In genomic region chr5:80254767-80255424, GRCh38 we compare ENCODE assay signal across 8 cellular contexts. TPM values are rescaled to one million over a fixed set of nuclear protein-coding genes. Genes with fewer than 3 reads are reported as not detected.
DNase-seq lines count a peak whose midpoint lies in the region; ATAC-seq lines count a peak whose summit lies in the region.

No MANE protein-coding gene starts in this region.

- peak overlapping the region; percentile 87 for H3K4me3 Mint-ChIP-seq in activated naive CD8-positive, alpha-beta T cell treated with anti-CD3 and anti-CD28 coated beads, Interleukin-2, amount 10 ng/mL, durations not matched to agents 7 days and 5 days

- H3K4me1 Mint-ChIP-seq in activated naive CD8-positive, alpha-beta T cell treated with anti-CD3 and anti-CD28 coated beads, Interleukin-2, amount 10 ng/mL, durations not matched to agents 7 days and 5 days = peaks cover 37% of the 10 kb centered on the region

- intact Hi-C loops in cardiac septum (cut with DNase I) = loop anchor here (5.0 kb wide), 3 partner anchors 113 to 163 kb away; partner anchors contain the start of gene ZFYVE16

- peak; percentile 48 for DNase-seq in KBM-7
- DNase-seq in activated naive CD8-positive, alpha-beta T cell treated with anti-CD3 and anti-CD28 coated beads, Interleukin-2, amount 10 ng/mL, durations not matched to agents 7 days and 5 days = no peak
- peak; percentile 77 for DNase-seq in cardiac septum (ENCODE audit: low spot score)
- DNase-seq in pons (ENCODE audit: low spot score) = peak; percentile 63
- no peak for DNase-seq in LoVo (ENCODE audit: low spot score)

- in situ Hi-C loops in KBM-7 (cut with MboI; ENCODE audit: low pct_unique_long_range_greater_than_20kb, low sequenced_read_pairs) = loop anchor here (25.0 kb wide), 1 partner anchor 143 kb away; no protein-coding TSS in a partner anchor

- peak overlapping the region; percentile 94 for H3K27ac Mint-ChIP-seq in activated naive CD8-positive, alpha-beta T cell treated with anti-CD3 and anti-CD28 coated beads, Interleukin-2, amount 10 ng/mL, durations not matched to agents 7 days and 5 days

- POLR2A ChIA-PET in activated naive CD8-positive, alpha-beta T cell treated with anti-CD3 and anti-CD28 coated beads, Interleukin-2, amount 10 ng/mL, durations not matched to agents 7 days and 5 days (lab: Charles Lee) = interaction anchor here (0.5 to 6.9 kb wide), 27 partner anchors 9 to 1960 kb away, joined by 3 to 95 read pairs (median 7); partner anchors contain the start of gene MTX3

- H3K27me3 Mint-ChIP-seq in activated naive CD8-positive, alpha-beta T cell treated with anti-CD3 and anti-CD28 coated beads, Interleukin-2, amount 10 ng/mL, durations not matched to agents 7 days and 5 days = no peaks in the 10 kb centered on the region

- no peaks in the 10 kb centered on the region for H3K9me3 Mint-ChIP-seq in activated naive CD8-positive, alpha-beta T cell treated with anti-CD3 and anti-CD28 coated beads, Interleukin-2, amount 10 ng/mL, durations not matched to agents 7 days and 5 days

- H3K36me3 Mint-ChIP-seq in activated naive CD8-positive, alpha-beta T cell treated with anti-CD3 and anti-CD28 coated beads, Interleukin-2, amount 10 ng/mL, durations not matched to agents 7 days and 5 days = peaks cover 27% of the 10 kb centered on the region

- H3K4me3 ChIP-seq in GM08714 (ENCODE audit: low read length) = peak overlapping the region; percentile 63

- ATAC-seq in activated naive CD8-positive, alpha-beta T cell treated with anti-CD3 and anti-CD28 coated beads, Interleukin-2, amount 10 ng/mL, durations not matched to agents 7 days and 5 days (ENCODE audit: low read depth) = no peak
- ATAC-seq in GM21423 (IDR thresholded peaks at IDR 0.05; ENCODE audit: unreplicated experiment) (no peak), GM19324 (IDR thresholded peaks at IDR 0.05; ENCODE audit: low FRiP score, unreplicated experiment) (no peak)

RNA-seq across cellular contexts. Expression of gene SERINC5, which starts 1.0 kb away (rescaled TPM):
- 10 to 100 TPM; 70.2 to 78.3 TPM for total RNA-seq in activated naive CD8-positive, alpha-beta T cell treated with anti-CD3 and anti-CD28 coated beads, Interleukin-2, amount 10 ng/mL, durations not matched to agents 7 days and 5 days
- 20.9 TPM for total RNA-seq in cardiac septum

Comparison
In these comparisons a context has a peak if more than half of its experiments do, and no peak if none do; other contexts are left out.
1. DNase-seq: peak in KBM-7 (single experiment), cardiac septum (single experiment) and pons (single experiment); none in activated naive CD8-positive, alpha-beta T cell treated with anti-CD3 and anti-CD28 coated beads, Interleukin-2, amount 10 ng/mL, durations not matched to agents 7 days and 5 days (single experiment) and LoVo (single experiment).